In genomic region chr14:99562848-99563748, GRCh38 we compare ENCODE assay signal across 9 cellular contexts. TPM values are rescaled to one million over a fixed set of nuclear protein-coding genes. Genes with fewer than 3 reads are reported as not detected.
DNase-seq lines count a peak whose midpoint lies in the region; ATAC-seq and TF ChIP-seq lines count a peak whose summit lies in the region.
"Had no signal": no experiment of that assay in that cellular context is flagged by ENCODE, and none has a peak within 500 bp of the region (broad histone marks: within the 10 kb centered on the region; RNA-seq: fewer than 3 reads in every experiment).

No MANE protein-coding gene starts in this region.

- H3K36me3 ChIP-seq in psoas muscle (ENCODE audit: insufficient read depth in 1 of 2, low read depth in 1 of 2): no peaks in the 10 kb centered on the region

- DNase-seq in HuH-7 (ENCODE audit: low spot score): peak; percentile 86
- peak; percentile 87 for DNase-seq in cardiac septum (ENCODE audit: low spot score)
- DNase-seq in psoas muscle: peak; percentile 69 to 81
- DNase-seq in activated CD8-positive, alpha-beta memory T cell treated with anti-CD3 and anti-CD28 coated beads, Interleukin-2, amount 10 ng/mL, durations not matched to agents 7 days and 5 days: no peak
- no peak for DNase-seq in T1000 (lab: John Stamatoyannopoulos, UW)

- peak; percentile 47 for TF ChIP-seq CTCF in psoas muscle (IDR thresholded peaks at IDR 0.05)

- WGBS in psoas muscle, 3 donors: 25 to 39% (median 29%) methylated on average over 23 of the region's 23 CpGs

- no peaks in the 10 kb centered on the region for H3K4me1 Mint-ChIP-seq in activated CD8-positive, alpha-beta memory T cell treated with anti-CD3 and anti-CD28 coated beads, Interleukin-2, amount 10 ng/mL, durations not matched to agents 7 days and 5 days

- intact Hi-C loops in cardiac septum (cut with DNase I): loop anchor here (5.0 kb wide), 1 partner anchor 39 kb away; the partner anchor contains the start of gene CCDC85C
- intact Hi-C loops in psoas muscle (cut with DNase I): loop anchor here (2.0 to 5.0 kb wide), 2 partner anchors 66 to 69 kb away; no protein-coding TSS in a partner anchor

- ATAC-seq in SK-N-SH treated with all-trans-retinoic acid at 6 μM for 48 hours (peak; percentile 94), psoas muscle (peak; percentile 88 to 93 (median 90)), GM18498 (IDR thresholded peaks at IDR 0.05; ENCODE audit: unreplicated experiment) (no peak), GM18858 (IDR thresholded peaks at IDR 0.05; ENCODE audit: unreplicated experiment) (no peak)
- no peak for ATAC-seq in activated CD8-positive, alpha-beta memory T cell treated with anti-CD3 and anti-CD28 coated beads, Interleukin-2, amount 10 ng/mL, durations not matched to agents 7 days and 5 days

- no peaks in the 10 kb centered on the region for H3K27me3 ChIP-seq in psoas muscle (ENCODE audit: insufficient read depth in 3 of 3, low read length in 2 of 3)

- no peaks in the 10 kb centered on the region for H3K9me3 ChIP-seq in psoas muscle

- H3K27me3 Mint-ChIP-seq in activated CD8-positive, alpha-beta memory T cell treated with anti-CD3 and anti-CD28 coated beads, Interleukin-2, amount 10 ng/mL, durations not matched to agents 7 days and 5 days: no peaks in the 10 kb centered on the region

- no peak overlapping the region for H3K4me3 Mint-ChIP-seq in activated CD8-positive, alpha-beta memory T cell treated with anti-CD3 and anti-CD28 coated beads, Interleukin-2, amount 10 ng/mL, durations not matched to agents 7 days and 5 days

- no peaks in the 10 kb centered on the region for H3K36me3 Mint-ChIP-seq in activated CD8-positive, alpha-beta memory T cell treated with anti-CD3 and anti-CD28 coated beads, Interleukin-2, amount 10 ng/mL, durations not matched to agents 7 days and 5 days

- no peak overlapping the region for H3K4me3 ChIP-seq in psoas muscle
- H3K4me3 ChIP-seq: skin epidermis had no signal

- CTCF ChIA-PET in activated CD8-positive, alpha-beta memory T cell treated with anti-CD3 and anti-CD28 coated beads, Interleukin-2, amount 10 ng/mL, durations not matched to agents 7 days and 5 days (lab: Charles Lee): interaction anchor here (1.3 kb wide), 1 partner anchor 32 kb away, joined by 3 read pairs; no protein-coding TSS in a partner anchor

- H3K9me3 Mint-ChIP-seq in activated CD8-positive, alpha-beta memory T cell treated with anti-CD3 and anti-CD28 coated beads, Interleukin-2, amount 10 ng/mL, durations not matched to agents 7 days and 5 days (ENCODE audit: low read depth): no peaks in the 10 kb centered on the region

- no peak overlapping the region for H3K27ac Mint-ChIP-seq in activated CD8-positive, alpha-beta memory T cell treated with anti-CD3 and anti-CD28 coated beads, Interleukin-2, amount 10 ng/mL, durations not matched to agents 7 days and 5 days

- no peak overlapping the region for H3K27ac ChIP-seq in psoas muscle

- peaks cover 25% of the 10 kb centered on the region for H3K4me1 ChIP-seq in psoas muscle

TF ChIP-seq in SK-N-SH treated with all-trans-retinoic acid at 6 μM for 48 hours, 23 proteins besides CTCF, POLR2A, EP300 and RAD21:
- TF ChIP-seq PPARA (CRISPR knock-in tag; IDR thresholded peaks at IDR 0.05; ENCODE audit: borderline replicate concordance): no peak
- TF ChIP-seq BACH2 (CRISPR knock-in tag; IDR thresholded peaks at IDR 0.05; ENCODE audit: borderline replicate concordance): no peak
- TF ChIP-seq TSHZ2 (CRISPR knock-in tag; IDR thresholded peaks at IDR 0.05): peak; percentile 81
- TF ChIP-seq ZNF8 (CRISPR knock-in tag; IDR thresholded peaks at IDR 0.05): no peak
- no peak for TF ChIP-seq SNAI2 (CRISPR knock-in tag; IDR thresholded peaks at IDR 0.05)
- no peak for TF ChIP-seq ZFP30 (CRISPR knock-in tag; IDR thresholded peaks at IDR 0.05)
- no peak for TF ChIP-seq ZFP3 (CRISPR knock-in tag; IDR thresholded peaks at IDR 0.05)
- TF ChIP-seq TOX (CRISPR knock-in tag; IDR thresholded peaks at IDR 0.05; ENCODE audit: borderline replicate concordance): no peak
- 0 out of 2 replicates have a peak, but pooled peaks have one; percentile 50 for TF ChIP-seq GLIS3 (CRISPR knock-in tag; IDR thresholded peaks at IDR 0.05)
- TF ChIP-seq CSDC2 (CRISPR knock-in tag; IDR thresholded peaks at IDR 0.05): no peak
- peak; percentile 61; the same call in 1 of the 2 replicates for TF ChIP-seq TCF4 (CRISPR knock-in tag; IDR thresholded peaks at IDR 0.05; ENCODE audit: borderline replicate concordance)

RNA-seq across cellular contexts. Expression of gene CCDC85C, which starts 40.9 kb away (rescaled TPM):
- total RNA-seq in cardiac septum: 21.4 TPM
- 10 to 100 TPM in 2 of 4 donors, 1 to 10 TPM in 2; 5.8 to 21.0 (median 9.9) TPM for total RNA-seq in psoas muscle
- polyA plus RNA-seq in psoas muscle: 10 to 100 TPM in 1 of 3 donors, 1 to 10 TPM in 2; 1.8 to 10.8 (median 4.4) TPM
- total RNA-seq in activated CD8-positive, alpha-beta memory T cell treated with anti-CD3 and anti-CD28 coated beads, Interleukin-2, amount 10 ng/mL, durations not matched to agents 7 days and 5 days: 1 to 10 TPM; 7.1 to 9.1 TPM

Comparison
In these comparisons a context has a peak if more than half of its experiments do, and no peak if none do; other contexts are left out.
1. DNase-seq: peak in HuH-7 (single experiment), cardiac septum (single experiment) and psoas muscle (2 of 2); none in activated CD8-positive, alpha-beta memory T cell treated with anti-CD3 and anti-CD28 coated beads, Interleukin-2, amount 10 ng/mL, durations not matched to agents 7 days and 5 days (single experiment) and T1000 (single experiment).
2. ATAC-seq: peak in SK-N-SH treated with all-trans-retinoic acid at 6 μM for 48 hours (single experiment) and psoas muscle (4 of 4); none in activated CD8-positive, alpha-beta memory T cell treated with anti-CD3 and anti-CD28 coated beads, Interleukin-2, amount 10 ng/mL, durations not matched to agents 7 days and 5 days (single experiment), GM18498 (single experiment) and GM18858 (single experiment).